23 cellular contexts compared by ENCODE assay signal in the genomic region with DNA sequence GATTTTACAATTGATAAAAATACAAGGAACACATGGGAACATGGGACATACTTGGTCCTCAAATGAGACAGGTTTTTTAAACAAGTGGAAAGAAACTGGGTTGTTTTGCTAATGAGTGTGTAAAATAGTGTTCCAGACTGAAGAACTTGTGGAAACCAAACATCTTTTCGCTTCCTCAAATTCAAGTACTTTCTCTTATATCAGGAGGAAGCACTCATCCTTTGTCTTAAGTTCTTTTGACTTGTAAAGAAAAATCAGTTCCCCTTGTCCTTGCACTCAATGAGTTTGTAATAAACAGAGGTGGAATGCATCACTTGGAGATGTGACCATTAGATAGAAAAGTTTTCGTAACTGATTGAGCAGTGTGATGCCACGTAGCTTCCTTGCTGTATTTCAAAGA.
DNase-seq lines count a peak whose midpoint lies in the region; ATAC-seq lines count a peak whose summit lies in the region.
"Had no signal": no experiment of that assay in that cellular context is flagged by ENCODE, and none has a peak within 500 bp of the region (broad histone marks: within the 10 kb centered on the region; RNA-seq: fewer than 3 reads in every experiment).

No MANE protein-coding gene starts in this region.

- ATAC-seq in GM21786 (IDR thresholded peaks at IDR 0.05; ENCODE audit: unreplicated experiment) = peak; percentile 67
- ATAC-seq in HG03175 (IDR thresholded peaks at IDR 0.05; ENCODE audit: unreplicated experiment) = no peak
- ATAC-seq: activated CD8-positive, alpha-beta T cell treated with anti-CD3 and anti-CD28 coated beads, Interleukin-2, amount 10 ng/mL, durations not matched to agents 7 days and 5 days had no signal

- peak; percentile 26 for DNase-seq in NOMO-1 treated with DMSO at 0.1 percent for 48 hours (lab: John Stamatoyannopoulos, UW; ENCODE audit: unreplicated experiment)
- DNase-seq in NOMO-1 treated with dmso at 0.1 percent for 144 hours (lab: John Stamatoyannopoulos, UW; ENCODE audit: unreplicated experiment) = no peak
- DNase-seq in SKM-1 treated with dmso at 0.1 percent for 144 hours (lab: John Stamatoyannopoulos, UW; ENCODE audit: unreplicated experiment) = peak; percentile 62
- DNase-seq in retina = no peak
- no peak for DNase-seq in DMS153 (lab: John Stamatoyannopoulos, UW)
- DNase-seq in mucosa of gallbladder (ENCODE audit: low spot score) = no peak
- DNase-seq: 8988T; activated CD8-positive, alpha-beta T cell treated with anti-CD3 and anti-CD28 coated beads, Interleukin-2, amount 10 ng/mL, durations not matched to agents 7 days and 5 days; activated effector memory CD4-positive, alpha-beta T cell treated with anti-CD3 and anti-CD28 coated beads, Interleukin-2, amount 50 U/mL, for 16 hours; activated T-cell treated with anti-CD3 and anti-CD28 coated beads for 4 hours; Caco-2; dermis blood vessel endothelial cell; DND-41; glutamatergic neuron; NCI-H1105 treated with DMSO at 0.1 percent for 48 hours; NCI-H2081; NCI-H226; SHP77; stimulated activated CD4-positive, alpha-beta T cell treated with anti-CD3 and anti-CD28 coated beads, Interleukin-15, amount 100 ng/mL, for 24 hours; stomach; tibial artery had no signal

Comparison
In these comparisons a context has a peak if more than half of its experiments do, and no peak if none do; other contexts are left out.
1. DNase-seq: peak in NOMO-1 treated with DMSO at 0.1 percent for 48 hours (single experiment) and SKM-1 treated with dmso at 0.1 percent for 144 hours (single experiment); none in NOMO-1 treated with dmso at 0.1 percent for 144 hours (single experiment), retina (single experiment), DMS153 (single experiment) and mucosa of gallbladder (single experiment).